In the genomic region with DNA sequence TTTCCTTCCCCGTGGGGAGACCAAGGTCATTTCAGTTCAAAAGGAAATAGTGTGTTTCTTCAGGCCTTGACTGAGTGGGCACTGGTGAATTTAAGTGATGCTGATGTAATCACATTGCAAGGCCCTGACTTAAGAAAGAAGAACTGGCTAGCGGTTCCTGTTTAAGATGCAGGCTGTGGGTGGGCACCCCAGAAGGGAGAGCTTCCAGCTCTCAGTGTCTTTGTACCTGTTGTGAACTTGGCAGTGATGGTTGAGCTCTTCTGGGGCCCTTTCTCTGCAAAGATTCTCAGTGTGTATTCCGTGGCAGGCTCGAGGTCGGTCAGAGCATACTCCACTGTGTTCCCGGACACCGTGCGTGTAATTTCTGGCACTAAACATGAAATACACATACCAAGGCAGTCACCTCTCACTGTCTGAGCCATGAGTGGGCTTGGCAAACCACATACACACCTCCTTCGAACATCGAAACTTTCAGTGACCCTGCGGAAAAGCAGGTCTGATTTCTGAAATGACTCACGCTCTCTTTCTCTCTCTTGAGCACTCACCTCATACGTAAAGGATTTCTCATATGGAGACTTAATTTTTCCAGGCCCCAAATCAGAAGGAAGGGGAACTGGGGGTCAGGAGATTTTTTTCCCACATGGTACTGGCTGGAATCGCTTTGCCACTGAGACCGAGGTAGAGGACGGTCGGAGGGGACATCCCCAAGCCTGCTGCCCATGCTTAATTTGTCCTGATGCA, we compare ENCODE assay signal across 8 cellular contexts.
DNase-seq lines count a peak whose midpoint lies in the region; ATAC-seq, FAIRE-seq and TF ChIP-seq lines count a peak whose summit lies in the region.

No MANE protein-coding gene starts in this region.

- POLR2A ChIA-PET in H1 (lab: Charles Lee; ENCODE audit: partially characterized antibody) = no interaction called here

- TF ChIP-seq CTCF in H1 (IDR thresholded peaks at IDR 0.05; ENCODE audit: control extremely low read depth in 1 of 3, insufficient read depth in 1 of 3, low read depth in 1 of 3, low read length in 3 of 3) (no peak), smooth muscle cell (IDR thresholded peaks at IDR 0.05; ENCODE audit: borderline replicate concordance, insufficient read depth, poor library complexity, severe bottlenecking) (no peak)

- ATAC-seq in HG02759 (IDR thresholded peaks at IDR 0.05; ENCODE audit: unreplicated experiment) = peak; percentile 84

- H3K4me3 ChIP-seq in H1 (ENCODE audit: extremely low read depth in 1 of 4, insufficient read depth in 2 of 4, low read depth in 3 of 4, low read length in 4 of 4) (no peak overlapping the region), smooth muscle cell (no peak overlapping the region)

- no peak overlapping the region for H3K18ac ChIP-seq in H1 (ENCODE audit: extremely low read depth, low read length)

- H3K9ac ChIP-seq in H1 (replicated peaks in 1 of 4; ENCODE audit: extremely low read depth in 1 of 4, low read depth in 3 of 4, low read length in 3 of 4) (no peak overlapping the region), smooth muscle cell (ENCODE audit: low read depth) (peak overlapping the region; percentile 71)

- no peak for TF ChIP-seq POLR2A in H1 (IDR thresholded peaks at IDR 0.05; ENCODE audit: control extremely low read depth in 1 of 2, low read depth in 2 of 2, low read length in 2 of 2)

- H2BK5ac ChIP-seq in H1 (ENCODE audit: low read depth, low read length) = no peak overlapping the region

- H4K5ac ChIP-seq in H1 (ENCODE audit: insufficient read length, low read depth, low read length) = no peak overlapping the region

- H3K79me1 ChIP-seq in H1 (ENCODE audit: low read depth, low read length) = no peaks in the 10 kb centered on the region

- peaks cover 37% of the 10 kb centered on the region for H3F3A ChIP-seq in smooth muscle cell (ENCODE audit: low read depth)

- no peak for TF ChIP-seq EP300 in H1 (IDR thresholded peaks at IDR 0.05; ENCODE audit: borderline replicate concordance in 1 of 2, low read depth in 2 of 2, low read length in 2 of 2)

- H3K79me2 ChIP-seq in H1 (ENCODE audit: control insufficient read depth in 1 of 2, insufficient read depth in 2 of 2, low read length in 2 of 2) (no peaks in the 10 kb centered on the region), smooth muscle cell (ENCODE audit: low read depth) (no peaks in the 10 kb centered on the region)

- H3K23ac ChIP-seq in H1 (ENCODE audit: insufficient read length) = no peak overlapping the region

- no peak for TF ChIP-seq RAD21 in H1 (IDR thresholded peaks at IDR 0.05 in 1 of 2, conservative IDR thresholded peaks at IDR 0.05 in 1 of 2; ENCODE audit: low read depth in 2 of 2, low read length in 2 of 2)

- FAIRE-seq in H1 (lab: Jason Lieb, UNC) = no peak

- no peak overlapping the region for H2BK12ac ChIP-seq in H1 (ENCODE audit: low read depth, low read length)

- no peak overlapping the region for H2BK20ac ChIP-seq in H1 (ENCODE audit: low read length)

- CTCF ChIA-PET in H1 (lab: Charles Lee; ENCODE audit: partially characterized antibody) = no interaction called here

- H2AK5ac ChIP-seq in H1 (ENCODE audit: low read depth, low read length) = no peak overlapping the region

- no peak overlapping the region for H2BK120ac ChIP-seq in H1 (replicated peaks; ENCODE audit: low read depth, low read length)

- H3K27ac ChIP-seq in H1 (ENCODE audit: low read depth, low read length) = no peak overlapping the region
- H3K27ac ChIP-seq in smooth muscle cell (ENCODE audit: low read depth) = peak overlapping the region; percentile 91

- no peaks in the 10 kb centered on the region for H3K27me3 ChIP-seq in H1 (replicated peaks in 1 of 4; ENCODE audit: control insufficient read depth in 3 of 4, extremely low read depth in 1 of 4, insufficient read depth in 3 of 4, low read length in 3 of 4)
- no peaks in the 10 kb centered on the region for H3K27me3 ChIP-seq in smooth muscle cell (ENCODE audit: low read depth)

- H2AFZ ChIP-seq in H1 (ENCODE audit: low read length) (0 out of 2 replicates have a peak overlapping the region, but pooled peaks have one; percentile 52), smooth muscle cell (ENCODE audit: low read depth) (no peak overlapping the region)

- no peaks in the 10 kb centered on the region for H3K23me2 ChIP-seq in H1 (ENCODE audit: low read depth, low read length)

- no peak overlapping the region for H3K4ac ChIP-seq in H1 (replicated peaks; ENCODE audit: insufficient read length, low read depth, low read length)

- no peak overlapping the region for H3K56ac ChIP-seq in H1 (replicated peaks; ENCODE audit: insufficient read length, low read depth, low read length)

- no peak overlapping the region for H4K91ac ChIP-seq in H1 (replicated peaks; ENCODE audit: insufficient read length, low read length)

- H3K14ac ChIP-seq in H1 (ENCODE audit: insufficient read length) = no peak overlapping the region

- peak; percentile 66 for DNase-seq in activated CD8-positive, alpha-beta memory T cell treated with anti-CD3 and anti-CD28 coated beads for 24 hours
- no peak for DNase-seq in activated CD8-positive, alpha-beta memory T cell treated with anti-CD3 and anti-CD28 coated beads, Interleukin-2, amount 50 U/mL, for 4 hours
- DNase-seq in RKO (ENCODE audit: low spot score) (peak; percentile 29), H1 (ENCODE audit: low read depth in 1 of 2, low spot score in 2 of 2) (no peak), smooth muscle cell (lab: John Stamatoyannopoulos, UW; ENCODE audit: unreplicated experiment) (no peak), NCI-H2227 (lab: John Stamatoyannopoulos, UW; ENCODE audit: unreplicated experiment) (no peak), GDM1 (lab: John Stamatoyannopoulos, UW) (no peak)

- H4K20me1 ChIP-seq in H1 (replicated peaks in 1 of 2; ENCODE audit: control insufficient read depth in 1 of 2, insufficient read depth in 2 of 2, low read length in 2 of 2) (no peaks in the 10 kb centered on the region), smooth muscle cell (ENCODE audit: low read depth) (no peaks in the 10 kb centered on the region)

- H3K4me2 ChIP-seq in H1 (ENCODE audit: insufficient read depth in 1 of 2, low read depth in 2 of 2, low read length in 2 of 2) = no peak overlapping the region
- H3K4me2 ChIP-seq in smooth muscle cell = peak overlapping the region; percentile 21

- H2BK15ac ChIP-seq in H1 (ENCODE audit: low read length) = no peak overlapping the region

- H4K8ac ChIP-seq in H1 (ENCODE audit: extremely low read depth, insufficient read depth, low read length) = no peak overlapping the region

- H3K36me3 ChIP-seq in H1 (ENCODE audit: control insufficient read depth in 2 of 4, insufficient read depth in 4 of 4, low read length in 3 of 4) (no peaks in the 10 kb centered on the region; a peak in 1 of 8 replicates), smooth muscle cell (ENCODE audit: low read depth) (no peaks in the 10 kb centered on the region)

- H3K9me3 ChIP-seq in H1 (ENCODE audit: insufficient read depth in 2 of 2, low read depth in 1 of 2, low read length in 1 of 2) (no peaks in the 10 kb centered on the region), smooth muscle cell (replicated peaks; ENCODE audit: low read depth) (no peaks in the 10 kb centered on the region)

- WGBS in H1 (ENCODE audit: extremely low coverage in 1 of 2, insufficient coverage in 1 of 2, insufficient read length in 1 of 2, insufficient replicate concordance in 2 of 2, low coverage in 1 of 2, low lambda C conversion rate in 2 of 2, missing lambda C conversion rate in 1 of 2), 2 experiments = 84% methylated on average over 17 of the region's 17 CpGs; no CpG with 5 or more reads in 1 of the 2 experiments
- 63% methylated on average over 17 of the region's 17 CpGs for WGBS in smooth muscle cell (ENCODE audit: low lambda C conversion rate)

- H3K4me1 ChIP-seq in H1 (replicated peaks in 1 of 4; ENCODE audit: control insufficient read depth in 3 of 4, insufficient read depth in 4 of 4, low read length in 3 of 4) (no peaks in the 10 kb centered on the region), smooth muscle cell (ENCODE audit: low read depth) (peaks cover 6% of the 10 kb centered on the region)

TF ChIP-seq in H1, 55 proteins besides CTCF, POLR2A, EP300 and RAD21:
- TF ChIP-seq RXRA (IDR thresholded peaks at IDR 0.05; ENCODE audit: insufficient read depth, low read depth, low read length) = no peak
- no peak for TF ChIP-seq SAP30 (IDR thresholded peaks at IDR 0.05; ENCODE audit: insufficient read depth, insufficient replicate concordance, low read length)
- TF ChIP-seq BRCA1 (IDR thresholded peaks at IDR 0.05; ENCODE audit: low read depth, low read length) = no peak
- no peak for TF ChIP-seq POLR2AphosphoS5 (IDR thresholded peaks at IDR 0.05; ENCODE audit: low read depth, low read length)
- no peak for TF ChIP-seq BACH1 (IDR thresholded peaks at IDR 0.05; ENCODE audit: low read length)
- TF ChIP-seq POU5F1 (IDR thresholded peaks at IDR 0.05; ENCODE audit: low read depth, low read length) = no peak
- no peak for TF ChIP-seq TAF7 (optimal IDR thresholded peaks at IDR 0.05; ENCODE audit: borderline replicate concordance, low read depth, low read length)
- no peak for TF ChIP-seq EZH2 (IDR thresholded peaks at IDR 0.05; ENCODE audit: low read depth, low read length, severe bottlenecking)
- no peak for TF ChIP-seq RBBP5 (IDR thresholded peaks at IDR 0.05; ENCODE audit: borderline replicate concordance, low read depth, low read length)
- TF ChIP-seq TBP (IDR thresholded peaks at IDR 0.05; ENCODE audit: low read depth, low read length) = no peak
- TF ChIP-seq KDM5A (IDR thresholded peaks at IDR 0.05; ENCODE audit: low read length) = no peak
- no peak for TF ChIP-seq SP1 (IDR thresholded peaks at IDR 0.05; ENCODE audit: low read depth, low read length)

Comparison
In these comparisons a context has a peak if more than half of its experiments do, and no peak if none do; other contexts are left out.
1. DNase-seq: peak in activated CD8-positive, alpha-beta memory T cell treated with anti-CD3 and anti-CD28 coated beads for 24 hours (single experiment) and RKO (single experiment); none in activated CD8-positive, alpha-beta memory T cell treated with anti-CD3 and anti-CD28 coated beads, Interleukin-2, amount 50 U/mL, for 4 hours (single experiment), H1 (0 of 2), smooth muscle cell (single experiment), NCI-H2227 (single experiment) and GDM1 (single experiment).